Comparison of ENCODE assay signal across 18 cellular contexts in the genomic region with DNA sequence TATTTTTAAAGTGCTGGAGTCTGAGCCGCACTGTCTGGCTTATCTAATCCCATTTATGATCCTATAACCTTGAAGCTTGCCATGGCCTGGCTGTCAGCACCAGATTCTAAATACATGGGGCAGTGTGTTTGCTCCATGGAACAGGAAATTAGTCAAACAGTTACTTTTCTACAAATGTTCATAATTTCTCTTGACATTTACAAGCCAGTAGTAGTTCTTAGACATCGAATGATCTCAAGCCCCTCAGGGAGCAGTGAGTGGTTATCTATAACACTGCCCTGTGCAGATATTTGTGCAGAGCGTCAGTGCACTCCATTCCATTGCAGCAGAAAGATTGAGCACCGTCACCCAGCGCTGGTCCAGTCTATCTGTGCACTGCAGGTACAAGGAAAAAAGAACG.
DNase-seq lines count a peak whose midpoint lies in the region; ATAC-seq and TF ChIP-seq lines count a peak whose summit lies in the region.
"Had no signal": no experiment of that assay in that cellular context is flagged by ENCODE, and none has a peak within 500 bp of the region (broad histone marks: within the 10 kb centered on the region; RNA-seq: fewer than 3 reads in every experiment).

No MANE protein-coding gene starts in this region.

- H3K27me3 ChIP-seq in PC-3 (ENCODE audit: low read length) (no peaks in the 10 kb centered on the region; the same call in 1 of the 2 replicates), foreskin keratinocyte (peaks cover 17% of the 10 kb centered on the region), esophagus muscularis mucosa (no peaks in the 10 kb centered on the region)

- intact Hi-C loops in PC-3 (cut with micrococcal nuclease) (no loop called here), esophagus muscularis mucosa (cut with DNase I) (no loop called here)

- no peaks in the 10 kb centered on the region for H3K36me3 Mint-ChIP-seq in neural crest cell (ENCODE audit: low read depth)
- H3K36me3 Mint-ChIP-seq in activated naive CD4-positive, alpha-beta T cell treated with anti-CD3 and anti-CD28 coated beads, Interleukin-2, amount 10 ng/mL, durations not matched to agents 7 days and 5 days = no peaks in the 10 kb centered on the region
- H3K36me3 Mint-ChIP-seq: CD4-positive, CD25-positive, alpha-beta regulatory T cell had no signal

- no peaks in the 10 kb centered on the region for H3K4me1 ChIP-seq in PC-3 (ENCODE audit: insufficient read depth, low read length)
- no peaks in the 10 kb centered on the region for H3K4me1 ChIP-seq in foreskin keratinocyte
- H3K4me1 ChIP-seq in esophagus muscularis mucosa = peaks cover 20 to 22% (median 20%) of the 10 kb centered on the region in 4 donors

- POLR2A ChIA-PET in PC-3 (lab: Charles Lee; ENCODE audit: unreplicated experiment) = no interaction called here

- DNase-seq in EL (peak; percentile 26), PC-3 (no peak), foreskin keratinocyte (no peak), neural crest cell (ENCODE audit: low read depth, low spot score) (no peak), esophagus muscularis mucosa (ENCODE audit: extremely low spot score) (no peak)
- no peak for DNase-seq in activated naive CD4-positive, alpha-beta T cell treated with anti-CD3 and anti-CD28 coated beads, Interleukin-2, amount 10 ng/mL, durations not matched to agents 7 days and 5 days
- DNase-seq: activated CD4-positive, alpha-beta T cell treated with anti-CD3 and anti-CD28 coated beads for 36 hours; activated effector memory CD4-positive, alpha-beta T cell treated with Interleukin-2 at 50 U/mL for 16 hours; amniotic stem cell; CD4-positive, CD25-positive, alpha-beta regulatory T cell; effector memory CD4-positive, alpha-beta T cell; NCI-H1436; NCI-H226; stimulated activated CD4-positive, alpha-beta T cell treated with anti-CD3 and anti-CD28 coated beads, Interleukin-15, amount 100 ng/mL, for 24 hours; stimulated activated naive CD4-positive, alpha-beta T cell had no signal

- CTCF ChIA-PET in PC-3 (lab: Charles Lee) = interaction anchor here (0.7 kb wide), 1 partner anchor 1154 kb away, joined by 6 read pairs; no protein-coding TSS in a partner anchor
- CTCF ChIA-PET in activated naive CD4-positive, alpha-beta T cell treated with anti-CD3 and anti-CD28 coated beads, Interleukin-2, amount 10 ng/mL, durations not matched to agents 7 days and 5 days (lab: Charles Lee) = no interaction called here

- TF ChIP-seq EP300 in esophagus muscularis mucosa (IDR thresholded peaks at IDR 0.05) = no peak

- no peak overlapping the region for H2AFZ ChIP-seq in PC-3 (ENCODE audit: low read length)

- H3K9me3 ChIP-seq in PC-3 (ENCODE audit: low read length) (no peaks in the 10 kb centered on the region), esophagus muscularis mucosa (no peaks in the 10 kb centered on the region)

- no peaks in the 10 kb centered on the region for H3K27me3 Mint-ChIP-seq in neural crest cell (ENCODE audit: low read depth)
- peaks cover 11% of the 10 kb centered on the region for H3K27me3 Mint-ChIP-seq in activated naive CD4-positive, alpha-beta T cell treated with anti-CD3 and anti-CD28 coated beads, Interleukin-2, amount 10 ng/mL, durations not matched to agents 7 days and 5 days

- H3K4me1 Mint-ChIP-seq in neural crest cell = peaks cover 61% of the 10 kb centered on the region
- peaks cover 9% of the 10 kb centered on the region for H3K4me1 Mint-ChIP-seq in activated naive CD4-positive, alpha-beta T cell treated with anti-CD3 and anti-CD28 coated beads, Interleukin-2, amount 10 ng/mL, durations not matched to agents 7 days and 5 days
- H3K4me1 Mint-ChIP-seq: activated CD4-positive, alpha-beta T cell treated with anti-CD3 and anti-CD28 coated beads for 36 hours; CD4-positive, CD25-positive, alpha-beta regulatory T cell; central memory CD8-positive, alpha-beta T cell had no signal

- 33% methylated on average over 6 of the region's 6 CpGs for WGBS in esophagus muscularis mucosa

- no peak for TF ChIP-seq POLR2A in esophagus muscularis mucosa (IDR thresholded peaks at IDR 0.05; ENCODE audit: low read depth)

- no peak overlapping the region for H3K27ac Mint-ChIP-seq in neural crest cell (ENCODE audit: unreplicated experiment)
- H3K27ac Mint-ChIP-seq in activated naive CD4-positive, alpha-beta T cell treated with anti-CD3 and anti-CD28 coated beads, Interleukin-2, amount 10 ng/mL, durations not matched to agents 7 days and 5 days = no peak overlapping the region
- H3K27ac Mint-ChIP-seq: activated CD4-positive, alpha-beta T cell treated with anti-CD3 and anti-CD28 coated beads for 36 hours; CD4-positive, CD25-positive, alpha-beta regulatory T cell had no signal

- no peak overlapping the region for H3K27ac ChIP-seq in PC-3 (ENCODE audit: low read length)
- H3K27ac ChIP-seq in foreskin keratinocyte = no peak overlapping the region
- H3K27ac ChIP-seq in esophagus muscularis mucosa (replicated peaks in 1 of 4) = no peak overlapping the region

- H3K4me2 ChIP-seq in PC-3 (ENCODE audit: low read length) = no peak overlapping the region; the same call in 1 of the 2 replicates

- no peak for TF ChIP-seq CTCF in PC-3 (conservative IDR thresholded peaks at IDR 0.05; ENCODE audit: low read depth, low read length)
- no peak for TF ChIP-seq CTCF in foreskin keratinocyte (conservative IDR thresholded peaks at IDR 0.05)
- no peak for TF ChIP-seq CTCF in neural crest cell (conservative IDR thresholded peaks at IDR 0.05)
- no peak for TF ChIP-seq CTCF in esophagus muscularis mucosa (IDR thresholded peaks at IDR 0.05)

- no peaks in the 10 kb centered on the region for H4K20me1 ChIP-seq in PC-3 (ENCODE audit: low read length)

- no peaks in the 10 kb centered on the region for H3K79me2 ChIP-seq in PC-3 (ENCODE audit: low read length)

- no peak overlapping the region for H3K9ac ChIP-seq in PC-3 (ENCODE audit: low read length)

- no peaks in the 10 kb centered on the region for H3K9me2 ChIP-seq in PC-3 (replicated peaks; ENCODE audit: low read length)

- H3K36me3 ChIP-seq in PC-3 (ENCODE audit: low read depth, low read length) (no peaks in the 10 kb centered on the region), esophagus muscularis mucosa (no peaks in the 10 kb centered on the region)

- peak overlapping the region; percentile 17 for H3K4me3 Mint-ChIP-seq in neural crest cell
- H3K4me3 Mint-ChIP-seq in activated naive CD4-positive, alpha-beta T cell treated with anti-CD3 and anti-CD28 coated beads, Interleukin-2, amount 10 ng/mL, durations not matched to agents 7 days and 5 days = no peak overlapping the region
- H3K4me3 Mint-ChIP-seq: activated CD4-positive, alpha-beta T cell treated with anti-CD3 and anti-CD28 coated beads for 36 hours; CD4-positive, CD25-positive, alpha-beta regulatory T cell; central memory CD8-positive, alpha-beta T cell had no signal

- H3K9me3 Mint-ChIP-seq in neural crest cell = no peaks in the 10 kb centered on the region
- no peaks in the 10 kb centered on the region for H3K9me3 Mint-ChIP-seq in activated naive CD4-positive, alpha-beta T cell treated with anti-CD3 and anti-CD28 coated beads, Interleukin-2, amount 10 ng/mL, durations not matched to agents 7 days and 5 days
- H3K9me3 Mint-ChIP-seq: CD4-positive, CD25-positive, alpha-beta regulatory T cell; central memory CD8-positive, alpha-beta T cell had no signal

- ATAC-seq in PC-3 (peak; percentile 53), foreskin keratinocyte (peak; percentile 23), HG02678 (IDR thresholded peaks at IDR 0.05; ENCODE audit: unreplicated experiment) (no peak), HG02610 (IDR thresholded peaks at IDR 0.05; ENCODE audit: unreplicated experiment) (no peak)
- ATAC-seq: activated CD4-positive, alpha-beta T cell treated with anti-CD3 and anti-CD28 coated beads for 36 hours had no signal

- no peak overlapping the region for H3K4me3 ChIP-seq in PC-3 (ENCODE audit: low read length)
- H3K4me3 ChIP-seq in esophagus muscularis mucosa = peak overlapping the region in 2 of 4 donors; percentile 4 to 24

- H3F3A ChIP-seq in PC-3 (ENCODE audit: low read length, unreplicated experiment) = no peaks in the 10 kb centered on the region

- no TSS peak for BruUV-seq in PC-3 (replicated peaks; lab: Mats Ljungman, UMichigan)

Comparison
In these comparisons a context has a peak if more than half of its experiments do, and no peak if none do; other contexts are left out.
1. ATAC-seq: peak in PC-3 (single experiment) and foreskin keratinocyte (single experiment); none in HG02678 (single experiment) and HG02610 (single experiment).